In genomic region chr4:108166038-108166437, GRCh38 we compare ENCODE assay signal across 1 cellular context.
TF ChIP-seq lines count a peak whose summit lies in the region.

No MANE protein-coding gene starts in this region.

TF ChIP-seq in GM12878, 131 proteins besides CTCF, POLR2A, EP300 and RAD21 (continued from another document):
- no peak for TF ChIP-seq TCF12 (IDR thresholded peaks at IDR 0.05; ENCODE audit: low read depth, low read length)
